In the genomic region with DNA sequence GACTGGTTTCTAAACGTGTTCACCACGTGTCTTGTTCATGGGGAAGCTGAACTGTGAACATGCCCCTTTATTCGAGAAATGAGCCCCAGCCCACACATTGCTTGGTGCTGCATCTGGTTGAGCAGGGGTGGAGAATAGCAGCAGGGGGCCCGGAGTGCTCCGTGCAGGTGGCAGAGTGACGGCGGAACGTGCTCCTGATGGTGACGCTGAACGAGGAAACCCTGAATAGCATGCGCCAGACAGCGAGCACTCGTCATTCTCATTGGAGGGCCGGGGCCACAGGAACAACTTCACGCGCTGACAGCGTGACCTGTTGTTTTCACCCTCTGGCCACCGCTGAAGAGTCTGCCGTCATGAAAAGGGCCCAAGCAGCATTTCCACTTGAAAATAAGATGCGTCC, we compare ENCODE assay signal across 30 cellular contexts.
"Had no signal": no experiment of that assay in that cellular context is flagged by ENCODE, and none has a peak within 500 bp of the region (broad histone marks: within the 10 kb centered on the region; RNA-seq: fewer than 3 reads in every experiment).

No MANE protein-coding gene starts in this region.

- H3K27me3 ChIP-seq: ascending aorta, cardiac muscle cell had no signal

- H3K4me1 ChIP-seq: ascending aorta had no signal

- DNase-seq: activated CD4-positive, alpha-beta memory T cell treated with anti-CD3 and anti-CD28 coated beads, Interleukin-2, amount 10 ng/mL, durations not matched to agents 7 days and 5 days; activated CD4-positive, alpha-beta T cell treated with anti-CD3 and anti-CD28 coated beads for 1 hour; activated CD4-positive, alpha-beta T cell treated with anti-CD3 and anti-CD28 coated beads for 36 hours; activated CD4-positive, alpha-beta T cell treated with anti-CD3 and anti-CD28 coated beads for 48 hours; activated CD4-positive, alpha-beta T cell treated with anti-CD3 and anti-CD28 coated beads, Interleukin-2, amount 10 ng/mL, durations not matched to agents 7 days and 5 days; activated CD4-positive, alpha-beta T cell treated with anti-CD3 and anti-CD28 coated beads, Interleukin-2, amount 50 U/mL, for 48 hours; activated CD4-positive, CD25-positive, alpha-beta regulatory T cell; activated CD8-positive, alpha-beta memory T cell treated with anti-CD3 and anti-CD28 coated beads for 24 hours; activated CD8-positive, alpha-beta memory T cell treated with anti-CD3 and anti-CD28 coated beads, Interleukin-2, amount 10 ng/mL, durations not matched to agents 7 days and 5 days; activated CD8-positive, alpha-beta memory T cell treated with anti-CD3 and anti-CD28 coated beads, Interleukin-2, amount 50 U/mL, for 48 hours; activated CD8-positive, alpha-beta T cell treated with anti-CD3 and anti-CD28 coated beads, Interleukin-2, amount 10 ng/mL, durations not matched to agents 7 days and 5 days; activated effector memory CD4-positive, alpha-beta T cell treated with Interleukin-2 at 50 U/mL for 16 hours; activated gamma-delta T cell; activated naive CD4-positive, alpha-beta T cell treated with anti-CD3 and anti-CD28 coated beads, Interleukin-2, amount 10 ng/mL, durations not matched to agents 7 days and 5 days; activated naive CD4-positive, alpha-beta T cell treated with Interleukin-2 at 50 U/mL for 16 hours; activated naive CD8-positive, alpha-beta T cell treated with anti-CD3 and anti-CD28 coated beads, Interleukin-2, amount 10 ng/mL, durations not matched to agents 7 days and 5 days; activated naive CD8-positive, alpha-beta T cell treated with anti-CD3 and anti-CD28 coated beads, Interleukin-2, amount 50 U/mL, for 24 hours; activated T-cell treated with anti-CD3 and anti-CD28 coated beads, Interleukin-2, amount 50 U/mL, for 24 hours; activated T-cell treated with anti-CD3 and anti-CD28 coated beads, Interleukin-2, amount 50 U/mL, for 48 hours; amygdala; anterior cingulate cortex; T-helper 1 cell; T-helper 2 cell; T-helper 9 cell; WERI-Rb-1 had no signal

- H3K27ac ChIP-seq: ascending aorta, cardiac muscle cell, WERI-Rb-1 had no signal

- ATAC-seq: activated CD4-positive, alpha-beta T cell treated with anti-CD3 and anti-CD28 coated beads for 36 hours; activated CD4-positive, CD25-positive, alpha-beta regulatory T cell treated with anti-CD3 and anti-CD28 coated beads, Interleukin-2, amount 50 U/mL, for 24 hours; activated CD8-positive, alpha-beta memory T cell treated with anti-CD3 and anti-CD28 coated beads, Interleukin-2, amount 10 ng/mL, durations not matched to agents 7 days and 5 days; activated CD8-positive, alpha-beta T cell treated with anti-CD3 and anti-CD28 coated beads, Interleukin-2, amount 10 ng/mL, durations not matched to agents 7 days and 5 days; activated naive CD8-positive, alpha-beta T cell treated with anti-CD3 and anti-CD28 coated beads, Interleukin-2, amount 50 U/mL, for 24 hours; WTC11 had no signal

- H3K36me3 ChIP-seq: ascending aorta, cardiac muscle cell, WERI-Rb-1 had no signal

- FAIRE-seq: bronchial epithelial cell had no signal

- H3K4me3 ChIP-seq: ascending aorta, cardiac muscle cell had no signal
